ENCODE assay signal across 16 cellular contexts in genomic region chr2:200212862-200213425, GRCh38.
"Had no signal": no experiment of that assay in that cellular context is flagged by ENCODE, and none has a peak within 500 bp of the region (broad histone marks: within the 10 kb centered on the region; RNA-seq: fewer than 3 reads in every experiment).

No MANE protein-coding gene starts in this region.

- H3K36me3 Mint-ChIP-seq: mesothelial cell of epicardium had no signal

- H3K27ac Mint-ChIP-seq: activated CD8-positive, alpha-beta T cell treated with anti-CD3 and anti-CD28 coated beads for 36 hours; mesothelial cell of epicardium had no signal

- DNase-seq: activated CD4-positive, alpha-beta T cell treated with anti-CD3 and anti-CD28 coated beads for 4 hours; activated CD8-positive, alpha-beta T cell treated with anti-CD3 and anti-CD28 coated beads for 36 hours; activated effector memory CD4-positive, alpha-beta T cell treated with Interleukin-2 at 50 U/mL for 16 hours; activated naive CD4-positive, alpha-beta T cell treated with anti-CD3 and anti-CD28 coated beads, Interleukin-2, amount 50 U/mL, for 16 hours; activated T-cell treated with anti-CD3 and anti-CD28 coated beads, Interleukin-2, amount 50 U/mL, for 4 hours; adrenal gland; lower lobe of right lung; pancreas; stimulated activated CD4-positive, alpha-beta T cell treated with anti-CD3 and anti-CD28 coated beads, Interleukin-15, amount 100 ng/mL, for 24 hours; stimulated activated CD4-positive, alpha-beta T cell treated with anti-CD3 and anti-CD28 coated beads, Interleukin-4, amount 100 ng/mL, for 1 hour; stimulated activated naive CD4-positive, alpha-beta T cell; T-helper 2 cell; tibial artery; uterus had no signal

- H3K4me3 ChIP-seq: adrenal gland, lower lobe of right lung, pancreas, tibial artery, uterus had no signal

- H3K4me1 Mint-ChIP-seq: mesothelial cell of epicardium had no signal

- H3K9me3 Mint-ChIP-seq: mesothelial cell of epicardium had no signal

- H3K4me3 Mint-ChIP-seq: activated CD8-positive, alpha-beta T cell treated with anti-CD3 and anti-CD28 coated beads for 36 hours; activated T-cell treated with anti-CD3 and anti-CD28 coated beads, Interleukin-2, amount 50 U/mL, for 4 hours; mesothelial cell of epicardium had no signal

- ATAC-seq: activated CD8-positive, alpha-beta T cell treated with anti-CD3 and anti-CD28 coated beads for 36 hours; activated T-cell treated with anti-CD3 and anti-CD28 coated beads, Interleukin-2, amount 50 U/mL, for 4 hours; esophagus mucosa; lower lobe of right lung; pancreas had no signal
